ENCODE assay signal across 8 cellular contexts in genomic region chr1:66331641-66332523, GRCh38.
A peak's percentile ranks its signal among the peaks of the same experiment; 100 is the strongest.
DNase-seq lines count a peak whose midpoint lies in the region; ATAC-seq and TF ChIP-seq lines count a peak whose summit lies in the region.

No MANE protein-coding gene starts in this region.

- peak overlapping the region; percentile 96 for H3K4me3 Mint-ChIP-seq in activated T-cell treated with anti-CD3 and anti-CD28 coated beads, Interleukin-2, amount 50 U/mL, for 72 hours
- peak overlapping the region; percentile 93 for H3K4me3 Mint-ChIP-seq in neural progenitor cell

- intact Hi-C loops in upper lobe of right lung (cut with DNase I): loop anchor here (10.0 kb wide), 1 partner anchor 57 kb away; no protein-coding TSS in a partner anchor

- H3K9me3 ChIP-seq in neural progenitor cell (ENCODE audit: low read depth) (no peaks in the 10 kb centered on the region), upper lobe of right lung (no peaks in the 10 kb centered on the region)

- peak overlapping the region; percentile 78 for H3K4me3 ChIP-seq in ACC112 (ENCODE audit: low read depth, low read length)
- peak overlapping the region; percentile 94 for H3K4me3 ChIP-seq in NB4 (ENCODE audit: low read depth, low read length)
- peak overlapping the region; percentile 61 to 83 for H3K4me3 ChIP-seq in foreskin fibroblast (ENCODE audit: low read depth in 1 of 2, low read length in 2 of 2)
- H3K4me3 ChIP-seq in neural progenitor cell: peak overlapping the region; percentile 33
- H3K4me3 ChIP-seq in upper lobe of right lung: peak overlapping the region; percentile 63

- no peaks in the 10 kb centered on the region for H4K20me1 ChIP-seq in neural progenitor cell (ENCODE audit: low read depth)

- peaks cover 73% of the 10 kb centered on the region for H3K4me1 Mint-ChIP-seq in activated T-cell treated with anti-CD3 and anti-CD28 coated beads, Interleukin-2, amount 50 U/mL, for 72 hours (ENCODE audit: low read depth)
- H3K4me1 Mint-ChIP-seq in neural progenitor cell: peaks cover 58% of the 10 kb centered on the region

- H3K27me3 ChIP-seq in ACC112 (ENCODE audit: insufficient read depth, low read length) (no peaks in the 10 kb centered on the region), neural progenitor cell (no peaks in the 10 kb centered on the region), upper lobe of right lung (no peaks in the 10 kb centered on the region)

- peaks cover 5% of the 10 kb centered on the region for H3K4me1 ChIP-seq in ACC112 (ENCODE audit: control insufficient read depth, insufficient read depth, low read length, unreplicated experiment)
- peaks cover 38% of the 10 kb centered on the region for H3K4me1 ChIP-seq in neural progenitor cell
- H3K4me1 ChIP-seq in upper lobe of right lung: peaks cover 22% of the 10 kb centered on the region

- peak; percentile 46 to 56 for ATAC-seq in activated T-cell treated with anti-CD3 and anti-CD28 coated beads, Interleukin-2, amount 50 U/mL, for 72 hours (replicated peaks in 1 of 2)
- ATAC-seq in upper lobe of right lung (peak; percentile 78), HG03025 (IDR thresholded peaks at IDR 0.05; ENCODE audit: low FRiP score, unreplicated experiment) (no peak)

- H3K27ac ChIP-seq in ACC112 (ENCODE audit: low read depth, low read length) (peak overlapping the region; percentile 81), neural progenitor cell (peak overlapping the region; percentile 38), upper lobe of right lung (peak overlapping the region; percentile 82)

- peak overlapping the region; percentile 63 for H3K4me2 ChIP-seq in neural progenitor cell

- H3K79me2 ChIP-seq in ACC112 (ENCODE audit: control insufficient read depth, insufficient read depth, low read length, unreplicated experiment): no peaks in the 10 kb centered on the region
- no peaks in the 10 kb centered on the region for H3K79me2 ChIP-seq in neural progenitor cell (ENCODE audit: low read depth)

- no peaks in the 10 kb centered on the region for H3K27me3 Mint-ChIP-seq in activated T-cell treated with anti-CD3 and anti-CD28 coated beads, Interleukin-2, amount 50 U/mL, for 72 hours (ENCODE audit: low read depth)
- peaks cover 2% of the 10 kb centered on the region for H3K27me3 Mint-ChIP-seq in neural progenitor cell (ENCODE audit: insufficient read depth, low read depth)

- peak overlapping the region; percentile 94 for H2AFZ ChIP-seq in ACC112 (ENCODE audit: low read length, unreplicated experiment)
- H2AFZ ChIP-seq in neural progenitor cell (replicated peaks): peak overlapping the region; percentile 94

- H3K36me3 ChIP-seq in ACC112 (ENCODE audit: insufficient read depth, low read length) (no peaks in the 10 kb centered on the region), neural progenitor cell (no peaks in the 10 kb centered on the region), upper lobe of right lung (no peaks in the 10 kb centered on the region)

- peak overlapping the region; percentile 97 for H3K27ac Mint-ChIP-seq in activated T-cell treated with anti-CD3 and anti-CD28 coated beads, Interleukin-2, amount 50 U/mL, for 72 hours
- peak overlapping the region; percentile 62 for H3K27ac Mint-ChIP-seq in neural progenitor cell

- H3K9me3 Mint-ChIP-seq in activated T-cell treated with anti-CD3 and anti-CD28 coated beads, Interleukin-2, amount 50 U/mL, for 72 hours: no peaks in the 10 kb centered on the region
- H3K9me3 Mint-ChIP-seq in neural progenitor cell: no peaks in the 10 kb centered on the region

- no peak overlapping the region for H3K9ac ChIP-seq in neural progenitor cell

- TF ChIP-seq CTCF in NB4 (IDR thresholded peaks at IDR 0.05; ENCODE audit: low read depth, low read length): no peak
- TF ChIP-seq CTCF in foreskin fibroblast (IDR thresholded peaks at IDR 0.05; ENCODE audit: low read depth, low read length): peak; percentile 28
- TF ChIP-seq CTCF in neural progenitor cell (IDR thresholded peaks at IDR 0.05): peak; percentile 29
- TF ChIP-seq CTCF in upper lobe of right lung (IDR thresholded peaks at IDR 0.05): peak; percentile 29

- TF ChIP-seq POLR2A in GM19099 (IDR thresholded peaks at IDR 0.05; ENCODE audit: extremely low read depth, insufficient read length, low read depth) (peak; percentile 70), NB4 (IDR thresholded peaks at IDR 0.05; ENCODE audit: extremely low read depth, insufficient read length) (no peak)

- H3F3A ChIP-seq in neural progenitor cell (ENCODE audit: low read depth): peaks cover 5% of the 10 kb centered on the region

- DNase-seq in NB4 (ENCODE audit: low read depth): peak; percentile 79
- peak in 1 of 2 donors; percentile 43 for DNase-seq in activated T-cell treated with anti-CD3 and anti-CD28 coated beads, Interleukin-2, amount 50 U/mL, for 72 hours
- peak; percentile 80 to 86 for DNase-seq in foreskin fibroblast
- DNase-seq in neural progenitor cell (ENCODE audit: low spot score): peak; percentile 61
- peak; percentile 74 for DNase-seq in upper lobe of right lung

- peaks cover 14 to 17% of the 10 kb centered on the region in 2 donors for H3K36me3 Mint-ChIP-seq in activated T-cell treated with anti-CD3 and anti-CD28 coated beads, Interleukin-2, amount 50 U/mL, for 72 hours (ENCODE audit: insufficient read depth in 2 of 2)
- no peaks in the 10 kb centered on the region for H3K36me3 Mint-ChIP-seq in neural progenitor cell

Comparison
In these comparisons a context has a peak if more than half of its experiments do, and no peak if none do; other contexts are left out.
1. H3K4me3 ChIP-seq: peak in every context shown above with its lines; median percentile 94 in NB4; 78 in ACC112; 72 in foreskin fibroblast; 63 in upper lobe of right lung; 33 in neural progenitor cell.